8 cellular contexts compared by ENCODE assay signal in genomic region chr5:161544350-161544765, GRCh38. TPM values are rescaled to one million over a fixed set of nuclear protein-coding genes. Genes with fewer than 3 reads are reported as not detected.
A peak's percentile ranks its signal among the peaks of the same experiment; 100 is the strongest.
DNase-seq lines count a peak whose midpoint lies in the region; ATAC-seq and TF ChIP-seq lines count a peak whose summit lies in the region.

No MANE protein-coding gene starts in this region.

- TF ChIP-seq CTCF in RWPE2 (IDR thresholded peaks at IDR 0.05; ENCODE audit: poor library complexity, severe bottlenecking) (peak; percentile 91), epithelial cell of proximal tubule (conservative IDR thresholded peaks at IDR 0.05; ENCODE audit: low read depth, low read length) (peak; percentile 97), neural progenitor cell (IDR thresholded peaks at IDR 0.05) (peak; percentile 95)

- H3K9ac ChIP-seq in neural progenitor cell = no peak overlapping the region

- peaks cover 39% of the 10 kb centered on the region for H3K27me3 Mint-ChIP-seq in neural progenitor cell (ENCODE audit: insufficient read depth, low read depth)

- H3K27ac Mint-ChIP-seq in neural progenitor cell = no peak overlapping the region

- no peak overlapping the region for H2AFZ ChIP-seq in neural progenitor cell (replicated peaks)

- H3K27me3 ChIP-seq in RWPE2 (ENCODE audit: insufficient read depth, poor library complexity, severe bottlenecking) = peaks cover 49% of the 10 kb centered on the region
- H3K27me3 ChIP-seq in neural progenitor cell = peaks cover 74% of the 10 kb centered on the region

- no peak overlapping the region for H3K4me2 ChIP-seq in neural progenitor cell

- H4K20me1 ChIP-seq in neural progenitor cell (ENCODE audit: low read depth) = peaks cover 4% of the 10 kb centered on the region

- no peaks in the 10 kb centered on the region for H3K9me3 ChIP-seq in RWPE2 (ENCODE audit: severe bottlenecking)
- H3K9me3 ChIP-seq in neural progenitor cell (ENCODE audit: low read depth) = no peaks in the 10 kb centered on the region

- no peaks in the 10 kb centered on the region for H3K9me3 Mint-ChIP-seq in neural progenitor cell

- H3K4me3 Mint-ChIP-seq in neural progenitor cell = no peak overlapping the region

- H3K4me3 ChIP-seq in RWPE2 (ENCODE audit: severe bottlenecking) (no peak overlapping the region), epithelial cell of proximal tubule (ENCODE audit: low read depth, low read length) (no peak overlapping the region), neural progenitor cell (no peak overlapping the region)

- no peaks in the 10 kb centered on the region for H3K79me2 ChIP-seq in neural progenitor cell (ENCODE audit: low read depth)

- H3K4me1 ChIP-seq in RWPE2 (ENCODE audit: insufficient read depth, poor library complexity, severe bottlenecking) = no peaks in the 10 kb centered on the region
- peaks cover 7% of the 10 kb centered on the region for H3K4me1 ChIP-seq in neural progenitor cell

- ATAC-seq in GM19351 (IDR thresholded peaks at IDR 0.05; ENCODE audit: unreplicated experiment) (peak; percentile 65), HG03439 (IDR thresholded peaks at IDR 0.05; ENCODE audit: unreplicated experiment) (peak; percentile 56), RWPE2 (ENCODE audit: low read depth) (peak; percentile 48; the same call in 2 of the 3 replicates)

- H3K36me3 ChIP-seq in RWPE2 (ENCODE audit: low read depth) (no peaks in the 10 kb centered on the region), neural progenitor cell (no peaks in the 10 kb centered on the region)

- no peaks in the 10 kb centered on the region for H3K36me3 Mint-ChIP-seq in neural progenitor cell

- peaks cover 13% of the 10 kb centered on the region for H3F3A ChIP-seq in neural progenitor cell (ENCODE audit: low read depth)

- H3K27ac ChIP-seq in RWPE2 (ENCODE audit: poor library complexity, severe bottlenecking) (no peak overlapping the region), neural progenitor cell (no peak overlapping the region)

- DNase-seq in NK-92 treated with Interleukin-12 subunit alpha and Interleukin-12 subunit beta, amount 100 ng/mL, for 24 hours (lab: John Stamatoyannopoulos, UW) = peak; percentile 12
- DNase-seq in NK-92 (lab: John Stamatoyannopoulos, UW; ENCODE audit: unreplicated experiment) = no peak
- DNase-seq in RWPE2 (ENCODE audit: low spot score) = no peak
- no peak for DNase-seq in epithelial cell of proximal tubule (ENCODE audit: low read depth)
- peak; percentile 82 for DNase-seq in neural progenitor cell (ENCODE audit: low spot score)
- no peak for DNase-seq in activated gamma-delta T cell (lab: John Stamatoyannopoulos, UW)

- H3K4me1 Mint-ChIP-seq in neural progenitor cell = peaks cover 21% of the 10 kb centered on the region

RNA-seq across cellular contexts. Expression of gene GABRB2, which starts 2.2 kb away (rescaled TPM):
- total RNA-seq in epithelial cell of proximal tubule (not detected in 2 replicates), neural progenitor cell (ENCODE audit: low replicate concordance) (0.53 and 0.58 TPM in 2 replicates)

Comparison
In these comparisons a context has a peak if more than half of its experiments do, and no peak if none do; other contexts are left out.
1. DNase-seq: peak in NK-92 treated with Interleukin-12 subunit alpha and Interleukin-12 subunit beta, amount 100 ng/mL, for 24 hours (single experiment) and neural progenitor cell (single experiment); none in NK-92 (single experiment), RWPE2 (single experiment), epithelial cell of proximal tubule (single experiment) and activated gamma-delta T cell (single experiment).
2. Peak in every context shown above with its lines, with median percentiles within 50 percentile points of each other: ATAC-seq and CTCF ChIP-seq.